10 cellular contexts compared by ENCODE assay signal in the genomic region with DNA sequence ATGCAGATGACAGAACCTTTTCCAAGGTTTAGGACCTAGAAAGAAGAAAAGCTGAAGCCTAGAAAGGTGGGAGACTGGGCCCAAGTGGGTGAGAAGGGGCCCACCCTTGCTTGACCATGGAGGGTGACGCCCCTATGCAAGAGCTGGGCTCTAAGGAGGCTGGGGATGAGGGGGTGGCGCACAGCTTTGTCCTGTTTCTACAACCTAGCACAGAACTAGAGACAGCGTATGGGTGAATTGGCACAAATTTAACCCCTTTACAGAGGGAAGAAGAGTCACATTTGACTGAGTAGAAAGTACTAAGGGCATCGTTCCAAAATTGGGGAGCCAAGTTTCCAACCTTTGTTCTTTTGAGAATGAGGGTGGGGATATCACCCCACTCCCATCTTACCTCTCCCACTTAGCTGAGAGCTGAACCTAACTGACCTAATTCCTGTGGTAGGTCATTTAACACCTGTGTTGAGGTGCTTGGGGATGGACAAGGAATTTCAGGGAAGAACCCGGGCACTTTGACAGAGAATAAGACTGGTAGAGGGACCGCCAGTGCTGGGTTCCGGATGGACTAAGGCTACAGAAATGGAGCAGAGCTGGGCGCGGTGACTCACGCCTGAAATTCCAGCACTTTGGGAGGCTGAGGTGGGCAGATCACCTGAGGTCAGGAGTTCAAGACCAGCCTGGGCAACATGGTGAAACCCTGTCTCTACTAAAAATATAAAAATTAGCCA. TPM values are rescaled to one million over a fixed set of nuclear protein-coding genes. Genes with fewer than 3 reads are reported as not detected.
DNase-seq lines count a peak whose midpoint lies in the region; ATAC-seq and TF ChIP-seq lines count a peak whose summit lies in the region.
"Had no signal": no experiment of that assay in that cellular context is flagged by ENCODE, and none has a peak within 500 bp of the region (broad histone marks: within the 10 kb centered on the region; RNA-seq: fewer than 3 reads in every experiment).

No MANE protein-coding gene starts in this region.

- H3K27ac ChIP-seq in left ventricle myocardium inferior (replicated peaks) (peak overlapping the region; percentile 100), mammary epithelial cell (ENCODE audit: insufficient read depth, low read depth, low read length) (no peak overlapping the region), uterus (peak overlapping the region; percentile 98 to 100)
- no peak overlapping the region for H3K27ac ChIP-seq in naive thymus-derived CD4-positive, alpha-beta T cell (ENCODE audit: low read depth, low read length)
- H3K27ac ChIP-seq: KMS-11 had no signal

- no TSS peak for BruUV-seq in mammary epithelial cell (replicated peaks; lab: Mats Ljungman, UMichigan)

- H3K27me3 Mint-ChIP-seq in naive thymus-derived CD4-positive, alpha-beta T cell, result peaks cover 0 to under 1% (median 0%) of the 10 kb centered on the region in 5 donors

- intact Hi-C loops in left ventricle myocardium inferior (cut with micrococcal nuclease) (no loop called here), left ventricle myocardium superior (cut with micrococcal nuclease) (no loop called here), mammary epithelial cell (cut with micrococcal nuclease) (no loop called here), uterus (cut with DNase I; ENCODE audit: low total_unique reads) (no loop called here)
- intact Hi-C loops in naive thymus-derived CD4-positive, alpha-beta T cell (cut with micrococcal nuclease), result no loop called here

- 94% methylated on average over 10 of the region's 10 CpGs for WGBS in mammary epithelial cell (ENCODE audit: low coverage, missing lambda C conversion rate)

- no peaks in the 10 kb centered on the region for H3K9me3 ChIP-seq in left ventricle myocardium inferior (replicated peaks)
- H3K9me3 ChIP-seq in mammary epithelial cell (replicated peaks; ENCODE audit: insufficient read depth, low read length), result no peaks in the 10 kb centered on the region
- no peaks in the 10 kb centered on the region for H3K9me3 ChIP-seq in naive thymus-derived CD4-positive, alpha-beta T cell (ENCODE audit: control insufficient read depth in 2 of 3, low read length in 3 of 3)
- no peaks in the 10 kb centered on the region for H3K9me3 ChIP-seq in uterus

- POLR2A ChIA-PET in naive thymus-derived CD4-positive, alpha-beta T cell (lab: Charles Lee), result no interaction called here

- H3K79me2 ChIP-seq in mammary epithelial cell (ENCODE audit: insufficient read depth, low read length), result peaks cover 19% of the 10 kb centered on the region

- H3K4me3 ChIP-seq in left ventricle myocardium inferior (no peak overlapping the region), mammary epithelial cell (replicated peaks in 1 of 3; ENCODE audit: insufficient read depth in 1 of 3, low read depth in 2 of 3, low read length in 3 of 3) (no peak overlapping the region), uterus (no peak overlapping the region)
- H3K4me3 ChIP-seq in naive thymus-derived CD4-positive, alpha-beta T cell (ENCODE audit: low read length), result no peak overlapping the region

- H3K36me3 Mint-ChIP-seq in naive thymus-derived CD4-positive, alpha-beta T cell, result peaks cover 5 to 39% (median 35%) of the 10 kb centered on the region in 5 donors

- H3K36me3 ChIP-seq in left ventricle myocardium inferior (peaks cover 42% of the 10 kb centered on the region), mammary epithelial cell (ENCODE audit: insufficient read depth, low read length) (peaks cover 27% of the 10 kb centered on the region), uterus (no peaks in the 10 kb centered on the region)
- peaks cover 21 to 38% (median 31%) of the 10 kb centered on the region in 3 experiments for H3K36me3 ChIP-seq in naive thymus-derived CD4-positive, alpha-beta T cell (ENCODE audit: control insufficient read depth in 2 of 3, insufficient read depth in 3 of 3, low read length in 3 of 3)

- CTCF ChIA-PET in mammary epithelial cell (lab: Charles Lee; ENCODE audit: low non-redundant PET), result no interaction called here
- CTCF ChIA-PET in naive thymus-derived CD4-positive, alpha-beta T cell (lab: Charles Lee), result interaction anchor here (0.9 kb wide), 1 partner anchor 31 kb away, joined by 3 read pairs; no protein-coding TSS in a partner anchor

- no peak overlapping the region for H3K9ac ChIP-seq in mammary epithelial cell (ENCODE audit: insufficient read depth, low read length)
- H3K9ac ChIP-seq: KMS-11 had no signal

- in situ Hi-C loops in mammary epithelial cell (cut with MboI; ENCODE audit: low sequenced_read_pairs in 2 of 2), result no loop called here

- H3K4me1 Mint-ChIP-seq in naive thymus-derived CD4-positive, alpha-beta T cell, result peaks cover 23 to 57% (median 45%) of the 10 kb centered on the region in 7 donors

- H3K4me3 Mint-ChIP-seq in naive thymus-derived CD4-positive, alpha-beta T cell, result peak overlapping the region in 5 of 10 donors; percentile 11 to 47 (median 34)

- DNase-seq in left ventricle myocardium inferior (no peak), left ventricle myocardium superior (no peak), mammary epithelial cell (peak; percentile 74), uterus (no peak)
- DNase-seq in naive thymus-derived CD4-positive, alpha-beta T cell, result peak in 1 of 9 donors; percentile 28
- DNase-seq in activated effector memory CD4-positive, alpha-beta T cell treated with Interleukin-2 at 50 U/mL for 16 hours, result no peak
- DNase-seq: left colon had no signal

- H3K4me2 ChIP-seq in mammary epithelial cell (ENCODE audit: insufficient read depth, low read depth, low read length), result no peak overlapping the region
- H3K4me2 ChIP-seq: KMS-11 had no signal

- H3K4me1 ChIP-seq in left ventricle myocardium inferior (peaks cover 67% of the 10 kb centered on the region), mammary epithelial cell (ENCODE audit: insufficient read depth, low read length) (peaks cover 27% of the 10 kb centered on the region), uterus (no peaks in the 10 kb centered on the region)
- H3K4me1 ChIP-seq in naive thymus-derived CD4-positive, alpha-beta T cell (ENCODE audit: control insufficient read depth in 2 of 2, insufficient read depth in 2 of 2, low read length in 2 of 2), result peaks cover 29 to 34% of the 10 kb centered on the region in 2 donors

- ATAC-seq in left ventricle myocardium superior (no peak), HG02852 (IDR thresholded peaks at IDR 0.05; ENCODE audit: unreplicated experiment) (no peak), GM21526 (IDR thresholded peaks at IDR 0.05; ENCODE audit: low FRiP score, unreplicated experiment) (no peak)
- peak; percentile 1 for ATAC-seq in naive thymus-derived CD4-positive, alpha-beta T cell
- ATAC-seq: left colon had no signal

- no peak for TF ChIP-seq POLR2A in uterus (IDR thresholded peaks at IDR 0.05)

- no peaks in the 10 kb centered on the region for H3K27me3 ChIP-seq in left ventricle myocardium inferior (ENCODE audit: low read depth)
- no peaks in the 10 kb centered on the region for H3K27me3 ChIP-seq in mammary epithelial cell (ENCODE audit: insufficient read depth, low read length)
- H3K27me3 ChIP-seq in naive thymus-derived CD4-positive, alpha-beta T cell (ENCODE audit: control insufficient read depth in 2 of 2, insufficient read depth in 2 of 2, low read length in 2 of 2), result no peaks in the 10 kb centered on the region
- H3K27me3 ChIP-seq in uterus, result no peaks in the 10 kb centered on the region

- H4K20me1 ChIP-seq in mammary epithelial cell (ENCODE audit: insufficient read depth, low read length), result no peaks in the 10 kb centered on the region

- H3K9me3 Mint-ChIP-seq in naive thymus-derived CD4-positive, alpha-beta T cell, result peaks cover 0 to 3% (median 0%) of the 10 kb centered on the region in 11 donors

- dilution Hi-C loops in mammary epithelial cell (cut with HindIII; ENCODE audit: low sequenced_read_pairs), result no loop called here

- peak overlapping the region; percentile 51 to 99 (median 76) for H3K27ac Mint-ChIP-seq in naive thymus-derived CD4-positive, alpha-beta T cell

- no peak overlapping the region for H2AFZ ChIP-seq in mammary epithelial cell (ENCODE audit: low read depth, low read length)

- TF ChIP-seq CTCF in left ventricle myocardium inferior (IDR thresholded peaks at IDR 0.05; ENCODE audit: borderline replicate concordance) (no peak), mammary epithelial cell (conservative IDR thresholded peaks at IDR 0.05 in 1 of 2, IDR thresholded peaks at IDR 0.05 in 1 of 2; ENCODE audit: extremely low read depth in 1 of 2, insufficient read depth in 1 of 2, low read depth in 1 of 2, low read length in 2 of 2) (no peak), uterus (IDR thresholded peaks at IDR 0.05) (no peak)

RNA-seq across cellular contexts. Expression of a gene that starts 5.3 kb away (rescaled TPM):
- total RNA-seq in left ventricle myocardium inferior (78.0 TPM), left ventricle myocardium superior (96.4 TPM), mammary epithelial cell (10 to 100 TPM; 81.0 to 86.7 TPM), uterus (100 to 1,000 TPM; 112 to 387 (median 295) TPM)
- polyA plus RNA-seq in mammary epithelial cell, result 59.8 TPM
- 117 TPM for polyA minus RNA-seq in mammary epithelial cell
- 1,000 to 10,000 TPM in 2 of 5 experiments, 100 to 1,000 TPM in 3; 144 to 1,533 (median 246) TPM for total RNA-seq in naive thymus-derived CD4-positive, alpha-beta T cell
- 100 to 1,000 TPM; 202 to 280 TPM for polyA plus RNA-seq in naive thymus-derived CD4-positive, alpha-beta T cell

Comparison
In these comparisons a context has a peak if more than half of its experiments do, and no peak if none do; other contexts are left out.
1. H3K27ac ChIP-seq: peak in left ventricle myocardium inferior (single experiment) and uterus (2 of 2); none in mammary epithelial cell (single experiment) and naive thymus-derived CD4-positive, alpha-beta T cell (single experiment).